15 cellular contexts compared by ENCODE assay signal in the genomic region with DNA sequence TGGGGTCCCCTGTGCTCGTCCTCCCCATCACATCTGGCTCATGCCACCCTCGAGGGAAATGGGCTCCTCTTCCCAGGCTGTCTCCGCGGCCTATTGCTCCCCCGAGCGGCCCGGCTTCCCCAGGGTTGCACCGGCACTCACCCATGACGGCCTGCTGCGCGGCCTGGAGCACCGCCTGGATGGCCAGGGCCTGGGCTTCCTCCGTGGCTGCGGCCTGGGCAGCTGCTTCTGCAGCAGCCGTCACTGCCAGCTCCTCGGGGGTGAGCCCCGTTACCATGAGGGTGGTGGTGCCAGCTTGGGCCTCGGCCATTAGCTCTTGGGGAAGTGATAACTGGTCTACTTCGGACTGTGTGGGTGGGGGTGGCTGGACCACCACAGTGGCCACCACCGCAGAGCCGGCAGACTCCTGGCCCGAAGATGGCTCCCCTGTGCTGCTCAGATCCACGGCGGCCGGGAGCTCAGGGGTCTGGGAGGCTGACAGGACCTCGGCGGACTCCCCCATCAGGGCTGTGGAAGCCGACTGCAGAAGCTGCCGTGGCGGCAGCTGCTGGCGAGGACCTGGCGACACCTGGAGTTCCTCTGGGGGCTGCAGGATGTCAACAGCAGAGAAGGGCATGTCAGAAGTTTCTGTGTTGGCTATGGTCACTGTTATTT. TPM values are rescaled to one million over a fixed set of nuclear protein-coding genes. Genes with fewer than 3 reads are reported as not detected.
A peak's percentile ranks its signal among the peaks of the same experiment; 100 is the strongest.
DNase-seq lines count a peak whose midpoint lies in the region; ATAC-seq and TF ChIP-seq lines count a peak whose summit lies in the region.
"Had no signal": no experiment of that assay in that cellular context is flagged by ENCODE, and none has a peak within 500 bp of the region (broad histone marks: within the 10 kb centered on the region; RNA-seq: fewer than 3 reads in every experiment).

No MANE protein-coding gene starts in this region.

- no peak for TF ChIP-seq POLR2A in breast epithelium (IDR thresholded peaks at IDR 0.05)
- TF ChIP-seq POLR2A in transverse colon (IDR thresholded peaks at IDR 0.05): no peak

- ATAC-seq in upper lobe of right lung: no peak
- ATAC-seq in HG02870 (IDR thresholded peaks at IDR 0.05; ENCODE audit: unreplicated experiment): no peak

- CTCF ChIA-PET in MCF 10A (lab: Yijun Ruan, JAX): interaction anchor here (0.6 to 4.2 kb wide), 15 partner anchors 12 to 995 kb away, joined by 3 to 50 read pairs (median 4); partner anchors contain the start of gene ARHGAP4

- DNase-seq in breast epithelium (ENCODE audit: low spot score in 2 of 2): no peak
- DNase-seq in MCF 10A (ENCODE audit: unreplicated experiment): no peak
- DNase-seq in coronary artery (ENCODE audit: low spot score): no peak
- DNase-seq in neural progenitor cell (ENCODE audit: low spot score): no peak
- DNase-seq in transverse colon: no peak
- no peak for DNase-seq in upper lobe of right lung
- DNase-seq in effector memory CD4-positive, alpha-beta T cell: no peak
- DNase-seq: cortex of kidney had no signal

- in situ Hi-C loops in transverse colon (cut with MboI; ENCODE audit: low pct_ligation_motif_present in 1 of 4, low pct_unique_long_range_greater_than_20kb in 1 of 4, low sequenced_read_pairs in 3 of 4): loop anchor here in 2 of 4 donors (25.0 kb wide), 2 partner anchors 190 to 585 kb away; partner anchors contain the start of genes G6PD (in 1 of the 2), IKBKG (in 1 of the 2) and PLXNB3 (in 1 of the 2)

- H2AFZ ChIP-seq in neural progenitor cell (replicated peaks): no peak overlapping the region

- POLR2A ChIA-PET in MCF 10A (lab: Yijun Ruan, JAX): no interaction called here

- H3K9ac ChIP-seq in neural progenitor cell: no peak overlapping the region

- no peak overlapping the region for H3K4me3 Mint-ChIP-seq in MCF 10A (ENCODE audit: unreplicated experiment)
- H3K4me3 Mint-ChIP-seq in neural progenitor cell: no peak overlapping the region

- H3K36me3 Mint-ChIP-seq in MCF 10A (ENCODE audit: insufficient read depth, unreplicated experiment): peaks cover 90% of the 10 kb centered on the region
- H3K36me3 Mint-ChIP-seq in neural progenitor cell: peaks cover 42% of the 10 kb centered on the region

- H3K27me3 Mint-ChIP-seq in MCF 10A (ENCODE audit: insufficient read depth, unreplicated experiment) (no peaks in the 10 kb centered on the region), neural progenitor cell (ENCODE audit: insufficient read depth, low read depth) (peaks cover 9% of the 10 kb centered on the region)
- H3K27me3 Mint-ChIP-seq: CD4-positive, alpha-beta memory T cell had no signal

- H3K9me3 ChIP-seq in breast epithelium: no peaks in the 10 kb centered on the region
- no peaks in the 10 kb centered on the region for H3K9me3 ChIP-seq in neural progenitor cell (ENCODE audit: low read depth)
- no peaks in the 10 kb centered on the region for H3K9me3 ChIP-seq in transverse colon
- no peaks in the 10 kb centered on the region for H3K9me3 ChIP-seq in upper lobe of right lung
- no peaks in the 10 kb centered on the region for H3K9me3 ChIP-seq in effector memory CD4-positive, alpha-beta T cell (ENCODE audit: control insufficient read depth, low read length)
- H3K9me3 ChIP-seq: MG63, pancreas, upper lobe of left lung had no signal

- H3K27ac Mint-ChIP-seq in MCF 10A (ENCODE audit: low read depth, unreplicated experiment) (no peak overlapping the region), neural progenitor cell (peak overlapping the region; percentile 90)

- no peaks in the 10 kb centered on the region for H3K36me3 ChIP-seq in breast epithelium
- H3K36me3 ChIP-seq in neural progenitor cell: no peaks in the 10 kb centered on the region
- no peaks in the 10 kb centered on the region for H3K36me3 ChIP-seq in transverse colon
- H3K36me3 ChIP-seq in upper lobe of right lung: peaks cover 63% of the 10 kb centered on the region
- H3K36me3 ChIP-seq in effector memory CD4-positive, alpha-beta T cell (ENCODE audit: control insufficient read depth, insufficient read depth, low read length): peaks cover 73% of the 10 kb centered on the region

- 88% methylated on average over 32 of the region's 32 CpGs; no CpG with 5 or more reads in 1 of the 2 donors for WGBS in transverse colon (ENCODE audit: low coverage in 1 of 2), 2 donors

- H3K4me3 ChIP-seq in breast epithelium (no peak overlapping the region), coronary artery (no peak overlapping the region), neural progenitor cell (no peak overlapping the region), transverse colon (no peak overlapping the region), upper lobe of right lung (no peak overlapping the region)
- no peak overlapping the region for H3K4me3 ChIP-seq in effector memory CD4-positive, alpha-beta T cell (ENCODE audit: insufficient read depth, low read depth, low read length, poor library complexity, severe bottlenecking)
- H3K4me3 ChIP-seq: lung, MG63, pancreas, upper lobe of left lung had no signal

- TF ChIP-seq EP300 in transverse colon (IDR thresholded peaks at IDR 0.05; ENCODE audit: low read depth): no peak

- peaks cover 11% of the 10 kb centered on the region for H3K79me2 ChIP-seq in neural progenitor cell (ENCODE audit: low read depth)

- H3K4me2 ChIP-seq in neural progenitor cell: no peak overlapping the region

- intact Hi-C loops in breast epithelium (cut with DNase I; ENCODE audit: low total_unique reads) (loop anchor here (5.0 to 10.0 kb wide), 2 partner anchors 158 to 190 kb away; partner anchors contain the start of genes IDH3G, PLXNB3 and SSR4), MCF 10A (cut with micrococcal nuclease) (loop anchor here (1.0 kb wide), 1 partner anchor 188 kb away; the partner anchor contains the start of gene PLXNB3), transverse colon (cut with DNase I; ENCODE audit: low total_unique reads) (loop anchor here (5.0 kb wide), 1 partner anchor 185 kb away; no protein-coding TSS in a partner anchor), upper lobe of right lung (cut with DNase I) (loop anchor here (10.0 kb wide), 1 partner anchor 188 kb away; the partner anchor contains the start of gene PLXNB3)

- TF ChIP-seq CTCF in breast epithelium (IDR thresholded peaks at IDR 0.05): no peak
- TF ChIP-seq CTCF in MCF 10A (IDR thresholded peaks at IDR 0.05; ENCODE audit: unreplicated experiment): no peak
- no peak for TF ChIP-seq CTCF in coronary artery (IDR thresholded peaks at IDR 0.05)
- TF ChIP-seq CTCF in neural progenitor cell (IDR thresholded peaks at IDR 0.05): no peak
- no peak for TF ChIP-seq CTCF in transverse colon (IDR thresholded peaks at IDR 0.05)
- no peak for TF ChIP-seq CTCF in upper lobe of right lung (IDR thresholded peaks at IDR 0.05)

- H3K4me1 Mint-ChIP-seq in MCF 10A (ENCODE audit: insufficient read depth, unreplicated experiment) (no peaks in the 10 kb centered on the region), neural progenitor cell (peaks cover 28% of the 10 kb centered on the region)

- H3K4me1 ChIP-seq in breast epithelium (no peaks in the 10 kb centered on the region), neural progenitor cell (peaks cover 6% of the 10 kb centered on the region), transverse colon (peaks cover 0 to 12% (median 0%) of the 10 kb centered on the region in 4 donors), upper lobe of right lung (peaks cover 3% of the 10 kb centered on the region)
- peaks cover 4% of the 10 kb centered on the region for H3K4me1 ChIP-seq in effector memory CD4-positive, alpha-beta T cell (ENCODE audit: control insufficient read depth, insufficient read depth, low read length, poor library complexity, severe bottlenecking)
- H3K4me1 ChIP-seq: pancreas had no signal

- no TSS peak for BruUV-seq in MCF 10A (replicated peaks; lab: Mats Ljungman, UMichigan)

- H3K27ac ChIP-seq in breast epithelium (peak overlapping the region; percentile 49 to 52), coronary artery (peak overlapping the region; percentile 70 to 84), neural progenitor cell (no peak overlapping the region), transverse colon (peak overlapping the region; percentile 67 to 72 (median 70)), upper lobe of right lung (no peak overlapping the region)
- no peak overlapping the region for H3K27ac ChIP-seq in effector memory CD4-positive, alpha-beta T cell (ENCODE audit: insufficient read depth, low read length, poor library complexity, severe bottlenecking)
- H3K27ac ChIP-seq: epithelial cell of prostate, pancreas, upper lobe of left lung had no signal

- peaks cover 6% of the 10 kb centered on the region for H4K20me1 ChIP-seq in neural progenitor cell (ENCODE audit: low read depth)

- no peaks in the 10 kb centered on the region for H3K9me3 Mint-ChIP-seq in MCF 10A (ENCODE audit: unreplicated experiment)
- no peaks in the 10 kb centered on the region for H3K9me3 Mint-ChIP-seq in neural progenitor cell

- peaks cover 0 to 8% of the 10 kb centered on the region in 2 donors for H3K27me3 ChIP-seq in breast epithelium
- no peaks in the 10 kb centered on the region for H3K27me3 ChIP-seq in neural progenitor cell
- H3K27me3 ChIP-seq in transverse colon: no peaks in the 10 kb centered on the region
- no peaks in the 10 kb centered on the region for H3K27me3 ChIP-seq in upper lobe of right lung
- H3K27me3 ChIP-seq in effector memory CD4-positive, alpha-beta T cell (replicated peaks; ENCODE audit: control insufficient read depth, insufficient read depth, low read length, poor library complexity, severe bottlenecking): no peaks in the 10 kb centered on the region
- H3K27me3 ChIP-seq: MG63, upper lobe of left lung had no signal

- peaks cover 32% of the 10 kb centered on the region for H3F3A ChIP-seq in neural progenitor cell (ENCODE audit: low read depth)

RNA-seq across cellular contexts. Expression of gene RENBP, which starts 8.1 kb away (rescaled TPM):
- 10 to 100 TPM in 1 of 3 donors, 1 to 10 TPM in 2; 6.6 to 50.7 (median 6.9) TPM for total RNA-seq in breast epithelium
- 0.23 TPM in 1 of 2 replicates, not detected in the other for total RNA-seq in MCF 10A (2022)
- total RNA-seq in neural progenitor cell (ENCODE audit: low replicate concordance): 5.4 and 9.3 TPM in 2 replicates
- 10 to 100 TPM in 1 of 4 donors, 1 to 10 TPM in 2, not detected in 1; 4.6 to 13.1 (median 7.2) TPM for total RNA-seq in transverse colon
- total RNA-seq in upper lobe of right lung: 46.4 TPM

RNA-seq across cellular contexts. Expression of gene NAA10, which starts 17.7 kb away (rescaled TPM):
- total RNA-seq in breast epithelium (10 to 100 TPM; 57.7 to 81.0 (median 79.2) TPM), MCF 10A (2022) (166 and 196 TPM in 2 replicates), neural progenitor cell (ENCODE audit: low replicate concordance) (55.5 and 113 TPM in 2 replicates), transverse colon (10 to 100 TPM; 29.9 to 57.2 (median 47.4) TPM), upper lobe of right lung (84.6 TPM)

RNA-seq across cellular contexts. Expression of gene HCFC1, which starts 19.1 kb away (rescaled TPM):
- 10 to 100 TPM; 20.2 to 23.0 (median 22.6) TPM for total RNA-seq in breast epithelium
- 40.3 and 44.5 TPM in 2 replicates for total RNA-seq in MCF 10A (2022)
- total RNA-seq in neural progenitor cell (ENCODE audit: low replicate concordance): 20.7 and 57.7 TPM in 2 replicates
- total RNA-seq in transverse colon: 10 to 100 TPM; 34.0 to 68.5 (median 49.8) TPM
- total RNA-seq in upper lobe of right lung: 47.5 TPM

RNA-seq across cellular contexts. Expression of gene TMEM187, which starts 20.1 kb away (rescaled TPM):
- total RNA-seq in breast epithelium: 10 to 100 TPM in 1 of 3 donors, 1 to 10 TPM in 2; 7.6 to 10.9 (median 8.2) TPM
- 9.3 and 10.9 TPM in 2 replicates for total RNA-seq in MCF 10A (2022)
- total RNA-seq in neural progenitor cell (ENCODE audit: low replicate concordance): 2.4 and 6.8 TPM in 2 replicates
- total RNA-seq in transverse colon: 10 to 100 TPM in 1 of 4 donors, 1 to 10 TPM in 3; 1.6 to 11.2 (median 5.5) TPM
- total RNA-seq in upper lobe of right lung: 9.0 TPM

RNA-seq across cellular contexts. Expression of gene ARHGAP4, which starts 26.4 kb away (rescaled TPM):
- total RNA-seq in breast epithelium (10 to 100 TPM; 18.4 to 21.5 (median 19.8) TPM), MCF 10A (2022) (2.3 and 2.6 TPM in 2 replicates), neural progenitor cell (ENCODE audit: low replicate concordance) (5.1 and 17.9 TPM in 2 replicates), transverse colon (10 to 100 TPM; 44.9 to 52.4 (median 49.9) TPM), upper lobe of right lung (69.8 TPM)

Comparison
In these comparisons a context has a peak if more than half of its experiments do, and no peak if none do; other contexts are left out.
1. H3K27ac ChIP-seq: peak in breast epithelium (2 of 2), coronary artery (2 of 2) and transverse colon (4 of 4); none in neural progenitor cell (single experiment), upper lobe of right lung (single experiment) and effector memory CD4-positive, alpha-beta T cell (single experiment).